Comparison of ENCODE assay signal across 2 cellular contexts in the genomic region with DNA sequence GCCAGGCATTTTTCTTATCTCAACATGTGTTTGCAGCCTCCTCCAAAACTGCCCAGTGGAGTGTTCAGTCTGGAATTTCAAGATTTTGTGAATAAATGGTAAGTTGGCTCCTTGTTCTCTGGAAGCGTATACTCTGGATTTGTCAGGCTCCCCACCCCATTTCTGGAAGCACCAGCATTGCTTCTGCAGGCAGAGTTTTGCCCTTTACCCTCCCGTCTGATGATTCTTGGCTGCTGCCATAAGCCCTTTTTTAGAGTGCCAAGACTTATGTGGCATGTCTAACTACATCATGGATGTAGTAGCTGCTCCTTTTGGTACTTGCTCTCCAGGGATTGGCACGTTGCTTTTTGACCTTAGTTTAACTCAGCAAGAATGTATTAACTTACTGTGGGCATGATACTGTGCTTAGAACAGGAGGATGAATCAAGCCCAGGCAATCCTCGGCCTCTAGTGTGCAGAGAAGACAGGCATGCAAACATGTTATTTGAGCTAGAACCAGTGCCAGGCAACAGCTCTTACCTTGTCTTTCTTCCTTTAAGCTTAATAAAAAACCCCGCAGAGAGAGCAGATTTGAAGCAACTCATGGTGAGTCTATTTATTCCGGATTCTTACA.
TF ChIP-seq lines count a peak whose summit lies in the region.

No MANE protein-coding gene starts in this region.

TF ChIP-seq in liver, 16 proteins besides CTCF, POLR2A, EP300 and RAD21:
- TF ChIP-seq HNF4A (conservative IDR thresholded peaks at IDR 0.05) (peak; percentile 12 to 23), SP1 (IDR thresholded peaks at IDR 0.05) (no peak)

TF ChIP-seq in HepG2, 621 proteins besides CTCF, POLR2A, EP300 and RAD21:
- TF ChIP-seq SMAD1 (CRISPR knock-in tag; IDR thresholded peaks at IDR 0.05; ENCODE audit: borderline replicate concordance, low read depth) (no peak), CCAR2 (optimal IDR thresholded peaks at IDR 0.05; ENCODE audit: low read depth, low read length) (no peak), ZBTB42 (CRISPR knock-in tag; IDR thresholded peaks at IDR 0.05) (no peak), HNRNPH1 (optimal IDR thresholded peaks at IDR 0.05; ENCODE audit: low read depth, low read length) (no peak), ZNF468 (CRISPR knock-in tag; IDR thresholded peaks at IDR 0.05) (no peak), RXRA (CRISPR knock-in tag; IDR thresholded peaks at IDR 0.05) (no peak), FOSL1 (CRISPR knock-in tag; IDR thresholded peaks at IDR 0.05; ENCODE audit: borderline replicate concordance) (no peak), ZNF232 (CRISPR knock-in tag; IDR thresholded peaks at IDR 0.05; ENCODE audit: borderline replicate concordance) (no peak)
- TF ChIP-seq, protein P1, sequence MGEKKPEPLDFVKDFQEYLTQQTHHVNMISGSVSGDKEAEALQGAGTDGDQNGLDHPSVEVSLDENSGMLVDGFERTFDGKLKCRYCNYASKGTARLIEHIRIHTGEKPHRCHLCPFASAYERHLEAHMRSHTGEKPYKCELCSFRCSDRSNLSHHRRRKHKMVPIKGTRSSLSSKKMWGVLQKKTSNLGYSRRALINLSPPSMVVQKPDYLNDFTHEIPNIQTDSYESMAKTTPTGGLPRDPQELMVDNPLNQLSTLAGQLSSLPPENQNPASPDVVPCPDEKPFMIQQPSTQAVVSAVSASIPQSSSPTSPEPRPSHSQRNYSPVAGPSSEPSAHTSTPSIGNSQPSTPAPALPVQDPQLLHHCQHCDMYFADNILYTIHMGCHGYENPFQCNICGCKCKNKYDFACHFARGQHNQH (CRISPR knock-in tag; IDR thresholded peaks at IDR 0.05), result no peak
- TF ChIP-seq, protein P2, sequence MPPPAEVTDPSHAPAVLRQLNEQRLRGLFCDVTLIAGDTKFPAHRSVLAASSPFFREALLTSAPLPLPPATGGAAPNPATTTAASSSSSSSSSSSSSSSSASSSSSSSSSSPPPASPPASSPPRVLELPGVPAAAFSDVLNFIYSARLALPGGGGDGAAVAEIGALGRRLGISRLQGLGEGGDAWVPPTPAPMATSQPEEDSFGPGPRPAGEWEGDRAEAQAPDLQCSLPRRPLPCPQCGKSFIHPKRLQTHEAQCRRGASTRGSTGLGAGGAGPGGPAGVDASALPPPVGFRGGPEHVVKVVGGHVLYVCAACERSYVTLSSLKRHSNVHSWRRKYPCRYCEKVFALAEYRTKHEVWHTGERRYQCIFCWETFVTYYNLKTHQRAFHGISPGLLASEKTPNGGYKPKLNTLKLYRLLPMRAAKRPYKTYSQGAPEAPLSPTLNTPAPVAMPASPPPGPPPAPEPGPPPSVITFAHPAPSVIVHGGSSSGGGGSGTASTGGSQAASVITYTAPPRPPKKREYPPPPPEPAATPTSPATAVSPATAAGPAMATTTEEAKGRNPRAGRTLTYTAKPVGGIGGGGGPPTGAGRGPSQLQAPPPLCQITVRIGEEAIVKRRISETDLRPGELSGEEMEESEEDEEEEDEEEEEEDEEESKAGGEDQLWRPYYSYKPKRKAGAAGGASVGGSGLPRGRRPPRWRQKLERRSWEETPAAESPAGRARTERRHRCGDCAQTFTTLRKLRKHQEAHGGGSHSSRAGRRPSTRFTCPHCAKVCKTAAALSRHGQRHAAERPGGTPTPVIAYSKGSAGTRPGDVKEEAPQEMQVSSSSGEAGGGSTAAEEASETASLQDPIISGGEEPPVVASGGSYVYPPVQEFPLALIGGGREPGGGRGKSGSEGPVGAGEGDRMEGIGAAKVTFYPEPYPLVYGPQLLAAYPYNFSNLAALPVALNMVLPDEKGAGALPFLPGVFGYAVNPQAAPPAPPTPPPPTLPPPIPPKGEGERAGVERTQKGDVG (CRISPR knock-in tag; IDR thresholded peaks at IDR 0.05; ENCODE audit: borderline replicate concordance), result no peak
